9 cellular contexts compared by ENCODE assay signal in genomic region chr5:132215329-132215728, GRCh38. TPM values are rescaled to one million over a fixed set of nuclear protein-coding genes. Genes with fewer than 3 reads are reported as not detected.
DNase-seq lines count a peak whose midpoint lies in the region; ATAC-seq and TF ChIP-seq lines count a peak whose summit lies in the region.
"Had no signal": no experiment of that assay in that cellular context is flagged by ENCODE, and none has a peak within 500 bp of the region (broad histone marks: within the 10 kb centered on the region; RNA-seq: fewer than 3 reads in every experiment).

No MANE protein-coding gene starts in this region.

- no peaks in the 10 kb centered on the region for H3K4me1 Mint-ChIP-seq in neural crest cell
- H3K4me1 Mint-ChIP-seq in activated naive CD8-positive, alpha-beta T cell treated with anti-CD3 and anti-CD28 coated beads, Interleukin-2, amount 50 U/mL, for 24 hours: no peaks in the 10 kb centered on the region

- H3K4me3 ChIP-seq in AG09309 (ENCODE audit: control insufficient read depth, low read depth, low read length): no peak overlapping the region
- no peak overlapping the region for H3K4me3 ChIP-seq in PC-9

- no peak overlapping the region for H3K4me2 ChIP-seq in PC-9

- peak overlapping the region; percentile 44 for H3K27ac Mint-ChIP-seq in neural crest cell (ENCODE audit: unreplicated experiment)
- no peak overlapping the region for H3K27ac Mint-ChIP-seq in activated naive CD8-positive, alpha-beta T cell treated with anti-CD3 and anti-CD28 coated beads, Interleukin-2, amount 50 U/mL, for 24 hours

- H3F3A ChIP-seq in PC-9 (ENCODE audit: insufficient read depth, low read depth): no peaks in the 10 kb centered on the region

- no peak overlapping the region for H3K27ac ChIP-seq in PC-9

- DNase-seq in AG09309 (ENCODE audit: low read depth) (peak; percentile 94), PC-9 (peak; percentile 67 to 85), fibroblast of gingiva (ENCODE audit: low read depth) (peak; percentile 96), neural crest cell (ENCODE audit: low read depth, low spot score) (no peak), HuH-7.5 (ENCODE audit: low spot score) (no peak)
- DNase-seq in activated naive CD8-positive, alpha-beta T cell treated with anti-CD3 and anti-CD28 coated beads, Interleukin-2, amount 50 U/mL, for 24 hours: no peak
- DNase-seq: NCI-H2081 treated with DMSO at 0.1 percent for 48 hours had no signal

- CTCF ChIA-PET in PC-9 (lab: Charles Lee): interaction anchor here (0.7 to 1.4 kb wide), 2 partner anchors 23 to 330 kb away, joined by 5 to 35 read pairs; no protein-coding TSS in a partner anchor

- H3K27me3 ChIP-seq in PC-9 (ENCODE audit: insufficient read depth, low read depth): no peaks in the 10 kb centered on the region

- BruUV-seq in PC-9 (replicated peaks; lab: Mats Ljungman, UMichigan): no TSS peak

- H3K36me3 Mint-ChIP-seq in neural crest cell (ENCODE audit: low read depth): peaks cover 3% of the 10 kb centered on the region
- no peaks in the 10 kb centered on the region for H3K36me3 Mint-ChIP-seq in activated naive CD8-positive, alpha-beta T cell treated with anti-CD3 and anti-CD28 coated beads, Interleukin-2, amount 50 U/mL, for 24 hours (ENCODE audit: low read depth)

- intact Hi-C loops in PC-9 (cut with micrococcal nuclease; ENCODE audit: unreplicated experiment): loop anchor here (1.0 kb wide), 1 partner anchor 12 kb away; the partner anchor contains the start of gene P4HA2

- H3K9me2 ChIP-seq in PC-9 (ENCODE audit: insufficient read depth): no peaks in the 10 kb centered on the region

- H4K20me1 ChIP-seq in PC-9 (ENCODE audit: insufficient read depth): no peaks in the 10 kb centered on the region

- H2AFZ ChIP-seq in PC-9: no peak overlapping the region

- ATAC-seq in GM18868 (IDR thresholded peaks at IDR 0.05; ENCODE audit: unreplicated experiment) (no peak), HG03045 (IDR thresholded peaks at IDR 0.05; ENCODE audit: unreplicated experiment) (no peak)
- ATAC-seq in activated naive CD8-positive, alpha-beta T cell treated with anti-CD3 and anti-CD28 coated beads, Interleukin-2, amount 50 U/mL, for 24 hours: no peak

- no peaks in the 10 kb centered on the region for H3K79me2 ChIP-seq in PC-9 (ENCODE audit: low read depth)

- H3K27me3 Mint-ChIP-seq in neural crest cell (ENCODE audit: low read depth): no peaks in the 10 kb centered on the region
- H3K27me3 Mint-ChIP-seq in activated naive CD8-positive, alpha-beta T cell treated with anti-CD3 and anti-CD28 coated beads, Interleukin-2, amount 50 U/mL, for 24 hours: no peaks in the 10 kb centered on the region

- H3K4me3 Mint-ChIP-seq in neural crest cell: no peak overlapping the region
- H3K4me3 Mint-ChIP-seq in activated naive CD8-positive, alpha-beta T cell treated with anti-CD3 and anti-CD28 coated beads, Interleukin-2, amount 50 U/mL, for 24 hours: no peak overlapping the region

- no peaks in the 10 kb centered on the region for H3K36me3 ChIP-seq in PC-9 (ENCODE audit: low read depth)

- no peaks in the 10 kb centered on the region for H3K4me1 ChIP-seq in PC-9 (replicated peaks; ENCODE audit: insufficient read depth)

- TF ChIP-seq CTCF in AG09309 (IDR thresholded peaks at IDR 0.05; ENCODE audit: control insufficient read depth, insufficient read depth, low read depth, low read length, missing control alignments) (no peak), PC-9 (conservative IDR thresholded peaks at IDR 0.05) (no peak), neural crest cell (conservative IDR thresholded peaks at IDR 0.05) (no peak)

- H3K9me3 ChIP-seq in PC-9 (ENCODE audit: insufficient read depth, low read depth): no peaks in the 10 kb centered on the region

- POLR2A ChIA-PET in PC-9 (lab: Charles Lee; ENCODE audit: unreplicated experiment): interaction anchor here (0.6 to 1.0 kb wide), 2 partner anchors 12 to 79 kb away, joined by 3 to 12 read pairs; partner anchors contain the start of genes P4HA2 and SLC22A4

- H3K9me3 Mint-ChIP-seq in neural crest cell: no peaks in the 10 kb centered on the region
- no peaks in the 10 kb centered on the region for H3K9me3 Mint-ChIP-seq in activated naive CD8-positive, alpha-beta T cell treated with anti-CD3 and anti-CD28 coated beads, Interleukin-2, amount 50 U/mL, for 24 hours

RNA-seq across cellular contexts. Expression of gene P4HA2, which starts 12.3 kb away (rescaled TPM):
- total RNA-seq in PC-9 (2021) (21.7 and 24.0 TPM in 2 replicates), neural crest cell (10.8 and 11.3 TPM in 2 replicates)

RNA-seq across cellular contexts. Expression of gene PDLIM4, which starts 42.2 kb away (rescaled TPM):
- 35.8 and 47.2 TPM in 2 replicates for total RNA-seq in PC-9 (2021)
- total RNA-seq in neural crest cell: 37.4 and 38.0 TPM in 2 replicates

Comparison
In these comparisons a context has a peak if more than half of its experiments do, and no peak if none do; other contexts are left out.
1. DNase-seq: peak in AG09309 (single experiment), PC-9 (2 of 2) and fibroblast of gingiva (single experiment); none in neural crest cell (single experiment), HuH-7.5 (single experiment) and activated naive CD8-positive, alpha-beta T cell treated with anti-CD3 and anti-CD28 coated beads, Interleukin-2, amount 50 U/mL, for 24 hours (single experiment).